In genomic region chr18:50674307-50674706, GRCh38 we compare ENCODE assay signal across 19 cellular contexts.
DNase-seq lines count a peak whose midpoint lies in the region; ATAC-seq and TF ChIP-seq lines count a peak whose summit lies in the region.
"Had no signal": no experiment of that assay in that cellular context is flagged by ENCODE, and none has a peak within 500 bp of the region (broad histone marks: within the 10 kb centered on the region; RNA-seq: fewer than 3 reads in every experiment).

No MANE protein-coding gene starts in this region.

- no peak for TF ChIP-seq POLR2A in prostate gland (IDR thresholded peaks at IDR 0.05)

- H3K4me3 ChIP-seq in psoas muscle (no peak overlapping the region), prostate gland (no peak overlapping the region)
- H3K4me3 ChIP-seq: GM23248, HAP-1 had no signal

- H3K4me3 Mint-ChIP-seq in activated naive CD4-positive, alpha-beta T cell treated with anti-CD3 and anti-CD28 coated beads, Interleukin-2, amount 10 ng/mL, durations not matched to agents 7 days and 5 days: no peak overlapping the region
- H3K4me3 Mint-ChIP-seq: CD4-positive, alpha-beta memory T cell had no signal

- 63 to 74% (median 73%) methylated on average over 8 of the region's 8 CpGs for WGBS in psoas muscle, 3 donors
- WGBS in prostate gland: 83% methylated on average over 8 of the region's 8 CpGs

- H3K4me1 Mint-ChIP-seq in activated naive CD4-positive, alpha-beta T cell treated with anti-CD3 and anti-CD28 coated beads, Interleukin-2, amount 10 ng/mL, durations not matched to agents 7 days and 5 days: no peaks in the 10 kb centered on the region
- H3K4me1 Mint-ChIP-seq: CD4-positive, alpha-beta memory T cell had no signal

- CTCF ChIA-PET in activated naive CD4-positive, alpha-beta T cell treated with anti-CD3 and anti-CD28 coated beads, Interleukin-2, amount 10 ng/mL, durations not matched to agents 7 days and 5 days (lab: Charles Lee): no interaction called here

- H3K4me1 ChIP-seq in psoas muscle: no peaks in the 10 kb centered on the region
- H3K4me1 ChIP-seq in prostate gland (replicated peaks): no peaks in the 10 kb centered on the region
- H3K4me1 ChIP-seq: BE2C, HAP-1 had no signal

- intact Hi-C loops in cardiac septum (cut with DNase I) (no loop called here), psoas muscle (cut with DNase I) (no loop called here), prostate gland (cut with DNase I) (no loop called here)

- H3K27ac ChIP-seq in psoas muscle (no peak overlapping the region), prostate gland (no peak overlapping the region)
- H3K27ac ChIP-seq: GM23248 had no signal

- TF ChIP-seq CTCF in psoas muscle (IDR thresholded peaks at IDR 0.05): no peak
- TF ChIP-seq CTCF in prostate gland (IDR thresholded peaks at IDR 0.05): no peak

- ATAC-seq in psoas muscle: peak in 3 of 4 donors; percentile 57 to 73 (median 64)
- no peak for ATAC-seq in GM21528 (IDR thresholded peaks at IDR 0.05; ENCODE audit: low FRiP score, unreplicated experiment)

- no peaks in the 10 kb centered on the region for H3K9me3 ChIP-seq in psoas muscle
- H3K9me3 ChIP-seq in prostate gland: no peaks in the 10 kb centered on the region
- H3K9me3 ChIP-seq: BE2C, HAP-1 had no signal

- DNase-seq in MV-4-11 (lab: John Stamatoyannopoulos, UW) (peak; percentile 17), cardiac septum (ENCODE audit: low spot score) (peak; percentile 81), islet precursor cell (peak; percentile 23), psoas muscle (no peak), NCI-H1694 treated with DMSO at 0.1 percent for 48 hours (lab: John Stamatoyannopoulos, UW) (no peak), prostate gland (ENCODE audit: low spot score) (no peak)
- DNase-seq in activated naive CD4-positive, alpha-beta T cell treated with anti-CD3 and anti-CD28 coated beads, Interleukin-2, amount 10 ng/mL, durations not matched to agents 7 days and 5 days: no peak
- DNase-seq: BE2C; CD4-positive, alpha-beta memory T cell; GF-D8; GM23248; IMR-90; NCI-H1048; NCI-H1436 treated with DMSO at 0.1 percent for 48 hours; NCI-H2081; NCI-H2171 treated with DMSO at 0.1 percent for 48 hours; SIG-M5 had no signal

- H3K36me3 Mint-ChIP-seq in activated naive CD4-positive, alpha-beta T cell treated with anti-CD3 and anti-CD28 coated beads, Interleukin-2, amount 10 ng/mL, durations not matched to agents 7 days and 5 days: no peaks in the 10 kb centered on the region
- H3K36me3 Mint-ChIP-seq: CD4-positive, alpha-beta memory T cell had no signal

- no peak overlapping the region for H3K27ac Mint-ChIP-seq in activated naive CD4-positive, alpha-beta T cell treated with anti-CD3 and anti-CD28 coated beads, Interleukin-2, amount 10 ng/mL, durations not matched to agents 7 days and 5 days
- H3K27ac Mint-ChIP-seq: CD4-positive, alpha-beta memory T cell had no signal

- no peaks in the 10 kb centered on the region for H3K36me3 ChIP-seq in psoas muscle (ENCODE audit: insufficient read depth in 1 of 2, low read depth in 1 of 2)
- no peaks in the 10 kb centered on the region for H3K36me3 ChIP-seq in prostate gland
- H3K36me3 ChIP-seq: BE2C, HAP-1 had no signal

- H3K27me3 Mint-ChIP-seq in activated naive CD4-positive, alpha-beta T cell treated with anti-CD3 and anti-CD28 coated beads, Interleukin-2, amount 10 ng/mL, durations not matched to agents 7 days and 5 days: no peaks in the 10 kb centered on the region

- H3K9me3 Mint-ChIP-seq in activated naive CD4-positive, alpha-beta T cell treated with anti-CD3 and anti-CD28 coated beads, Interleukin-2, amount 10 ng/mL, durations not matched to agents 7 days and 5 days: no peaks in the 10 kb centered on the region

- H3K27me3 ChIP-seq in psoas muscle (ENCODE audit: insufficient read depth in 3 of 3, low read length in 2 of 3) (no peaks in the 10 kb centered on the region), prostate gland (replicated peaks; ENCODE audit: insufficient read depth) (no peaks in the 10 kb centered on the region)
- H3K27me3 ChIP-seq: BE2C had no signal

Comparison
In these comparisons a context has a peak if more than half of its experiments do, and no peak if none do; other contexts are left out.
1. DNase-seq: peak in MV-4-11 (single experiment), cardiac septum (single experiment) and islet precursor cell (single experiment); none in psoas muscle (0 of 2), activated naive CD4-positive, alpha-beta T cell treated with anti-CD3 and anti-CD28 coated beads, Interleukin-2, amount 10 ng/mL, durations not matched to agents 7 days and 5 days (single experiment), NCI-H1694 treated with DMSO at 0.1 percent for 48 hours (single experiment) and prostate gland (single experiment).